Comparison of ENCODE assay signal across 9 cellular contexts in the genomic region with DNA sequence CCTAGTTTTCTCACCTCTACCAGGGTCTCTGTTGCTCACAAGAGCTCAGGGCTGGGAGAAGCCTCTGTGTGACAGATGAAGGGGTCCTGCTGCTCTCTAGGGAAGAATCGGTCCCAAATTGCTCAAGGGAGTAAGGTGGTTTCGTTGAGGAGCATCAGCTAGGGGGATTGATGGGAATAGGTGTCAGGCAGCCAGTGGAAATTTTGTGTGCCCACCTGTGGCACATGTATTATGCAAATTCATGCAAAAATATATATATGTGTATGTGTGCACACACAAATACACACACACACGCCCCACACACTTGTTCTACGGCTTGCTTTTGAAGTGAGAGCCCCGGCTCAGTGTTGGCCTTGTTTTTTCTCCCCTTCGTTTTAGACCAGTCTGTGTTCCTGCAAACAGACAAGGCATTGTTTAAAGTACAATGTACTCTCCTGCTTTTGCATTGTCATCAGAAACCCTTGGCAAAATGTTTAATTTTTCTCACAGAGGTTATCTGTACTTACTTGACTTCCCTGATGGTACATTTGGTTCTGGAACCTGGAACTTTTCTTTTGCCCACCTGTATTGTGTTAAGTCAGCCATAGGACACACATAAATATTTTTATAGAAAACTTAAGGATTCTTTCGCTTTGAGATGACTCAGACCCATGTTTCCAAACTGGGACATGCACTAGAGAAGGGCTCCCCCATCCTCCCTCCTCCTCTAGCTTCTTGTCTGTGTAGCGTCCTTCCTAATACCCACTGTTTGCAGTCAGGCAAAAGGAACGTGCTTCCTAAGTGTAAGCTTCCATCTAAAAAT. TPM values are rescaled to one million over a fixed set of nuclear protein-coding genes. Genes with fewer than 3 reads are reported as not detected.
DNase-seq lines count a peak whose midpoint lies in the region; ATAC-seq and TF ChIP-seq lines count a peak whose summit lies in the region.
"Had no signal": no experiment of that assay in that cellular context is flagged by ENCODE, and none has a peak within 500 bp of the region (broad histone marks: within the 10 kb centered on the region; RNA-seq: fewer than 3 reads in every experiment).

No MANE protein-coding gene starts in this region.

- peaks cover 88% of the 10 kb centered on the region for H3K4me1 Mint-ChIP-seq in stimulated activated memory B cell treated with anti-CD40 and anti-IgM and Interleukin-4, amounts not matched to agents 10 μg/mL and 1 μg/mL and 100 μg/mL, for 72 hours

- H3K4me1 ChIP-seq in HUES64 (ENCODE audit: insufficient read depth, low read length): peaks cover 45% of the 10 kb centered on the region
- peaks cover 97% of the 10 kb centered on the region for H3K4me1 ChIP-seq in body of pancreas

- H3K27ac ChIP-seq in HUES64 (ENCODE audit: low read depth, low read length) (peak overlapping the region; percentile 36; the same call in 1 of the 2 replicates), body of pancreas (peak overlapping the region; percentile 50 to 86 (median 74))
- H3K27ac ChIP-seq: SK-N-MC had no signal

- H3K27ac Mint-ChIP-seq in stimulated activated memory B cell treated with anti-CD40 and anti-IgM and Interleukin-4, amounts not matched to agents 10 μg/mL and 1 μg/mL and 100 μg/mL, for 72 hours: peak overlapping the region; percentile 84

- H3K36me3 Mint-ChIP-seq in stimulated activated memory B cell treated with anti-CD40 and anti-IgM and Interleukin-4, amounts not matched to agents 10 μg/mL and 1 μg/mL and 100 μg/mL, for 72 hours: no peaks in the 10 kb centered on the region

- no peak for TF ChIP-seq CTCF in body of pancreas (IDR thresholded peaks at IDR 0.05)

- 80% methylated on average over 9 of the region's 9 CpGs for WGBS in HUES64
- 37 to 43% methylated on average over 9 of the region's 9 CpGs for WGBS in body of pancreas, 2 donors

- ATAC-seq in body of pancreas (peak; percentile 23), HG03159 (IDR thresholded peaks at IDR 0.05; ENCODE audit: unreplicated experiment) (no peak), HG03095 (IDR thresholded peaks at IDR 0.05; ENCODE audit: unreplicated experiment) (no peak)
- no peak for ATAC-seq in stimulated activated memory B cell treated with anti-CD40 and anti-IgM and Interleukin-4, amounts not matched to agents 10 μg/mL and 1 μg/mL and 100 μg/mL, for 72 hours

- H3K4me3 ChIP-seq in HUES64 (ENCODE audit: low read length) (no peak overlapping the region), body of pancreas (no peak overlapping the region)
- H3K4me3 ChIP-seq: SK-N-MC had no signal

- no peak overlapping the region for H3K9ac ChIP-seq in HUES64 (ENCODE audit: low read depth, low read length)

- no peak for TF ChIP-seq POLR2A in body of pancreas (IDR thresholded peaks at IDR 0.05)

- no peaks in the 10 kb centered on the region for H3K27me3 ChIP-seq in HUES64 (ENCODE audit: insufficient read depth, low read length)
- H3K27me3 ChIP-seq in body of pancreas: no peaks in the 10 kb centered on the region

- DNase-seq in body of pancreas (peak in 1 of 4 donors; percentile 23), kidney glomerular epithelial cell (lab: John Stamatoyannopoulos, UW) (peak; percentile 10), NCI-H187 treated with DMSO at 0.1 percent for 48 hours (lab: John Stamatoyannopoulos, UW) (no peak), NCI-H146 treated with DMSO at 0.1 percent for 48 hours (lab: John Stamatoyannopoulos, UW; ENCODE audit: unreplicated experiment) (no peak)

- no peaks in the 10 kb centered on the region for H3K36me3 ChIP-seq in HUES64 (ENCODE audit: insufficient read depth, low read length)
- no peaks in the 10 kb centered on the region for H3K36me3 ChIP-seq in body of pancreas (replicated peaks in 1 of 2; ENCODE audit: insufficient read depth in 1 of 2, low read depth in 2 of 2)

- H3K27me3 Mint-ChIP-seq in stimulated activated memory B cell treated with anti-CD40 and anti-IgM and Interleukin-4, amounts not matched to agents 10 μg/mL and 1 μg/mL and 100 μg/mL, for 72 hours: no peaks in the 10 kb centered on the region

- intact Hi-C loops in body of pancreas (cut with DNase I): no loop called here

- H3K9me3 ChIP-seq in HUES64 (ENCODE audit: insufficient read depth, low read depth, low read length) (no peaks in the 10 kb centered on the region), body of pancreas (no peaks in the 10 kb centered on the region)

- no peak overlapping the region for H3K4me3 Mint-ChIP-seq in stimulated activated memory B cell treated with anti-CD40 and anti-IgM and Interleukin-4, amounts not matched to agents 10 μg/mL and 1 μg/mL and 100 μg/mL, for 72 hours

- H3K9me3 Mint-ChIP-seq in stimulated activated memory B cell treated with anti-CD40 and anti-IgM and Interleukin-4, amounts not matched to agents 10 μg/mL and 1 μg/mL and 100 μg/mL, for 72 hours: no peaks in the 10 kb centered on the region

RNA-seq across cellular contexts. Expression of a gene that starts 26.7 kb away (rescaled TPM):
- polyA plus RNA-seq in HUES64 (2013, experiment 1 of 2): 8.5 TPM
- polyA plus RNA-seq in HUES64 (2013, experiment 2 of 2): 8.0 TPM
- 10 to 100 TPM; 62.8 to 69.5 TPM for total RNA-seq in body of pancreas
